1 cellular context compared by ENCODE assay signal in the genomic region with DNA sequence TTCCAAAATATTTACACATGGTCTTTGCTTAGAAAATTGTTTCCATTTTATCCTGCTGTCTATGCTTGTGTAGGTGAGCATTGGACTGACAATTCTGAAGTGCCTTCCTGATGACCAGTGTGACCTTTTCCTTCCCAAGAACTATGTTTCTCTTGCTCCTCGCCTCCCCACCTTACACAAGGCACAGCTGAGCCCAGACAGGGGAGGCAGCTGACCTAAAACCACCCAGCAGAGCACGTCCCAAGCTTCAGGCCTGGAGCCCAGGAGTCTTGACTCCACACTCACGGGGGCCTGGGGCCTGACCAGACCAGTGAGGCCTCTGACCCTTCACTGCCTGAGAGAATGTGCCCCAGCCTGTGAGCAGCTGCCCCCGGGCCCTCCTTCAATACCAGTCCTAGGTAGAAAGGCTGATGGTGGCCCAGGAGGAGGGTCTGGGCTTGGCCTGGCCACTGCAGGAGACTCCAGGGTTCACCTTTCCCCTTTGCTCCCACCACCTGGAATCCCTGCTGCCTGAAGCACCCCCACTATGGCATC.
TF ChIP-seq lines count a peak whose summit lies in the region.

No MANE protein-coding gene starts in this region.

TF ChIP-seq in HEK293, 187 proteins besides CTCF, POLR2A, EP300 and RAD21:
- peak; percentile 31 for TF ChIP-seq SETDB1 (IDR thresholded peaks at IDR 0.05; ENCODE audit: insufficient read length, low read length)
- TF ChIP-seq SALL2 (tag by site-specific recombination; IDR thresholded peaks at IDR 0.05; ENCODE audit: borderline replicate concordance) = no peak
